In genomic region chr16:27273670-27274522, GRCh38 we compare ENCODE assay signal across 1 cellular context.
TF ChIP-seq lines count a peak whose summit lies in the region.

No MANE protein-coding gene starts in this region.

TF ChIP-seq in HCT116, 20 proteins besides CTCF, POLR2A, EP300 and RAD21 (continued from another document):
- TF ChIP-seq TCF7L2 (IDR thresholded peaks at IDR 0.05; ENCODE audit: borderline replicate concordance, extremely low read depth, insufficient read depth, insufficient read length) (peak; percentile 60), EGR1 (IDR thresholded peaks at IDR 0.05; ENCODE audit: low read depth) (no peak), REST (IDR thresholded peaks at IDR 0.05; ENCODE audit: low read depth) (no peak), ATF3 (IDR thresholded peaks at IDR 0.05) (no peak), POLR2AphosphoS5 (IDR thresholded peaks at IDR 0.05; ENCODE audit: low read depth, low read length) (peak; percentile 64), ZNF274 (IDR thresholded peaks at IDR 0.05; ENCODE audit: low read depth, low read length) (no peak), MAX (IDR thresholded peaks at IDR 0.05) (peak; percentile 72; the same call in 1 of the 2 replicates), ELF1 (IDR thresholded peaks at IDR 0.05; ENCODE audit: borderline replicate concordance, low read depth) (no peak; the same call in 1 of the 2 replicates), JUND (IDR thresholded peaks at IDR 0.05) (peak; percentile 95), EZH2phosphoT487 (IDR thresholded peaks at IDR 0.05; ENCODE audit: borderline replicate concordance) (no peak)
TF ChIP-seq in HCT116: peak in this region for 12.
